Comparison of ENCODE assay signal across 15 cellular contexts in genomic region chr1:26724938-26725337, GRCh38. TPM values are rescaled to one million over a fixed set of nuclear protein-coding genes. Genes with fewer than 3 reads are reported as not detected.
DNase-seq lines count a peak whose midpoint lies in the region; ATAC-seq, FAIRE-seq and TF ChIP-seq lines count a peak whose summit lies in the region.
"Had no signal": no experiment of that assay in that cellular context is flagged by ENCODE, and none has a peak within 500 bp of the region (broad histone marks: within the 10 kb centered on the region; RNA-seq: fewer than 3 reads in every experiment).

No MANE protein-coding gene starts in this region.

- no peak for TF ChIP-seq CTCF in A673 (conservative IDR thresholded peaks at IDR 0.05; ENCODE audit: low read depth, low read length)

- H3K9me3 Mint-ChIP-seq in activated naive CD8-positive, alpha-beta T cell treated with anti-CD3 and anti-CD28 coated beads for 36 hours = no peaks in the 10 kb centered on the region
- H3K9me3 Mint-ChIP-seq in memory B cell = no peaks in the 10 kb centered on the region
- H3K9me3 Mint-ChIP-seq: activated naive CD8-positive, alpha-beta T cell treated with anti-CD3 and anti-CD28 coated beads, Interleukin-2, amount 10 ng/mL, durations not matched to agents 7 days and 5 days had no signal

- CTCF ChIA-PET in A673 (lab: Charles Lee) = no interaction called here

- FAIRE-seq in RCC 7860 (lab: Jason Lieb, UNC) = no peak

- peak overlapping the region; percentile 16 for H3K27ac Mint-ChIP-seq in activated naive CD8-positive, alpha-beta T cell treated with anti-CD3 and anti-CD28 coated beads for 36 hours
- peak overlapping the region; percentile 82 for H3K27ac Mint-ChIP-seq in memory B cell
- H3K27ac Mint-ChIP-seq: activated naive CD8-positive, alpha-beta T cell treated with anti-CD3 and anti-CD28 coated beads, Interleukin-2, amount 10 ng/mL, durations not matched to agents 7 days and 5 days had no signal

- no peaks in the 10 kb centered on the region for H3K27me3 ChIP-seq in A673 (replicated peaks; ENCODE audit: insufficient read depth, low read depth, low read length, poor library complexity)
- H3K27me3 ChIP-seq: gastrocnemius medialis had no signal

- POLR2A ChIA-PET in A673 (lab: Charles Lee; ENCODE audit: low non-redundant PET) = no interaction called here

- H3K9me3 ChIP-seq in A673 (ENCODE audit: low read depth, low read length, poor library complexity, severe bottlenecking) = no peaks in the 10 kb centered on the region
- H3K9me3 ChIP-seq: gastrocnemius medialis had no signal

- no peak for ATAC-seq in memory B cell (ENCODE audit: low read depth)
- no peak for ATAC-seq in HG03025 (IDR thresholded peaks at IDR 0.05; ENCODE audit: low FRiP score, unreplicated experiment)

- H3K4me3 ChIP-seq in A673 (ENCODE audit: low read depth, low read length, poor library complexity, severe bottlenecking) = no peak overlapping the region
- peak overlapping the region; percentile 43; the same call in 1 of the 2 replicates for H3K4me3 ChIP-seq in GM08714 (ENCODE audit: low read length)

- no peaks in the 10 kb centered on the region for H3K27me3 Mint-ChIP-seq in activated naive CD8-positive, alpha-beta T cell treated with anti-CD3 and anti-CD28 coated beads for 36 hours
- no peaks in the 10 kb centered on the region for H3K27me3 Mint-ChIP-seq in memory B cell
- H3K27me3 Mint-ChIP-seq: activated naive CD8-positive, alpha-beta T cell treated with anti-CD3 and anti-CD28 coated beads, Interleukin-2, amount 10 ng/mL, durations not matched to agents 7 days and 5 days had no signal

- H3K36me3 ChIP-seq in A673 (ENCODE audit: insufficient read depth, low read length, poor library complexity, severe bottlenecking) = peaks cover 9% of the 10 kb centered on the region
- H3K36me3 ChIP-seq: gastrocnemius medialis had no signal

- peaks cover 90% of the 10 kb centered on the region for H3K4me1 Mint-ChIP-seq in activated naive CD8-positive, alpha-beta T cell treated with anti-CD3 and anti-CD28 coated beads for 36 hours
- H3K4me1 Mint-ChIP-seq in memory B cell = peaks cover 65% of the 10 kb centered on the region

- H3K4me3 Mint-ChIP-seq in activated naive CD8-positive, alpha-beta T cell treated with anti-CD3 and anti-CD28 coated beads for 36 hours = no peak overlapping the region
- H3K4me3 Mint-ChIP-seq in memory B cell = no peak overlapping the region
- H3K4me3 Mint-ChIP-seq: activated naive CD8-positive, alpha-beta T cell treated with anti-CD3 and anti-CD28 coated beads, Interleukin-2, amount 10 ng/mL, durations not matched to agents 7 days and 5 days had no signal

- H3K27ac ChIP-seq in A673 (ENCODE audit: low read depth, low read length, poor library complexity, severe bottlenecking) = no peak overlapping the region

- peaks cover 45% of the 10 kb centered on the region for H3K4me1 ChIP-seq in A673 (ENCODE audit: insufficient read depth, low read length, poor library complexity, severe bottlenecking)

- BruUV-seq in A673 (replicated peaks; lab: Mats Ljungman, UMichigan) = no TSS peak

- intact Hi-C loops in A673 (cut with micrococcal nuclease; ENCODE audit: unreplicated experiment) = no loop called here

- DNase-seq in A673 (ENCODE audit: low spot score) (peak; percentile 26), memory B cell (ENCODE audit: low spot score in 2 of 2) (no peak), COR-L47 (lab: John Stamatoyannopoulos, UW) (no peak), RPMI8226 (no peak), RCC 7860 (ENCODE audit: low spot score) (no peak)
- no peak for DNase-seq in activated naive CD8-positive, alpha-beta T cell treated with anti-CD3 and anti-CD28 coated beads for 36 hours
- DNase-seq: activated CD4-positive, alpha-beta T cell treated with anti-CD3 and anti-CD28 coated beads for 4 hours; activated naive CD8-positive, alpha-beta T cell treated with anti-CD3 and anti-CD28 coated beads, Interleukin-2, amount 10 ng/mL, durations not matched to agents 7 days and 5 days; gastrocnemius medialis; NCI-H1105 treated with DMSO at 0.1 percent for 48 hours; NCI-H526 treated with DMSO at 0.1 percent for 48 hours; posterior cingulate gyrus; stimulated activated naive CD4-positive, alpha-beta T cell treated with Interleukin-2 at 50 U/mL for 16 hours had no signal

- peaks cover 46% of the 10 kb centered on the region for H3K36me3 Mint-ChIP-seq in activated naive CD8-positive, alpha-beta T cell treated with anti-CD3 and anti-CD28 coated beads for 36 hours
- H3K36me3 Mint-ChIP-seq in memory B cell = peaks cover 6% of the 10 kb centered on the region

RNA-seq across cellular contexts. Expression of gene ARID1A, which starts 29.1 kb away (rescaled TPM):
- total RNA-seq in A673 (2021) = 120 and 123 TPM in 2 replicates
- total RNA-seq in activated naive CD8-positive, alpha-beta T cell treated with anti-CD3 and anti-CD28 coated beads for 36 hours = 10 to 100 TPM; 75.6 to 78.4 TPM
